12 cellular contexts compared by ENCODE assay signal in genomic region chr3:184359610-184360009, GRCh38. TPM values are rescaled to one million over a fixed set of nuclear protein-coding genes. Genes with fewer than 3 reads are reported as not detected.
DNase-seq lines count a peak whose midpoint lies in the region; ATAC-seq and TF ChIP-seq lines count a peak whose summit lies in the region.
"Had no signal": no experiment of that assay in that cellular context is flagged by ENCODE, and none has a peak within 500 bp of the region (broad histone marks: within the 10 kb centered on the region; RNA-seq: fewer than 3 reads in every experiment).

No MANE protein-coding gene starts in this region.

- BruUV-seq in Calu3 (replicated peaks; lab: Mats Ljungman, UMichigan): no TSS peak

- H3K9ac ChIP-seq in neural progenitor cell: no peak overlapping the region

- no peaks in the 10 kb centered on the region for H3K27me3 ChIP-seq in neural progenitor cell
- H3K27me3 ChIP-seq: BLaER1 treated with 17β-estradiol and CSF1 and Interleukin-3, amounts not matched to agents 10 nM and 100 nM had no signal

- TF ChIP-seq CTCF in Calu3 (IDR thresholded peaks at IDR 0.05; ENCODE audit: unreplicated experiment) (no peak), VCaP (conservative IDR thresholded peaks at IDR 0.05) (no peak), neural progenitor cell (IDR thresholded peaks at IDR 0.05) (no peak)

- no peaks in the 10 kb centered on the region for H3K9me3 ChIP-seq in neural progenitor cell (ENCODE audit: low read depth)
- H3K9me3 ChIP-seq: BLaER1 treated with 17β-estradiol and CSF1 and Interleukin-3, amounts not matched to agents 10 nM and 100 nM had no signal

- ATAC-seq in HG03432 (IDR thresholded peaks at IDR 0.05; ENCODE audit: unreplicated experiment): no peak
- ATAC-seq in HG02938 (IDR thresholded peaks at IDR 0.05; ENCODE audit: unreplicated experiment): no peak

- H3K36me3 ChIP-seq in neural progenitor cell: no peaks in the 10 kb centered on the region

- H3K4me3 ChIP-seq in neural progenitor cell: peak overlapping the region; percentile 86

- H3K27ac Mint-ChIP-seq in Calu3 (ENCODE audit: unreplicated experiment) (peak overlapping the region; percentile 2), neural progenitor cell (no peak overlapping the region)

- DNase-seq in Calu3: no peak
- peak; percentile 90 for DNase-seq in globus pallidus (ENCODE audit: low spot score)
- DNase-seq in neural progenitor cell (ENCODE audit: low spot score): peak; percentile 59
- no peak for DNase-seq in NCI-H128 (lab: John Stamatoyannopoulos, UW; ENCODE audit: unreplicated experiment)
- no peak for DNase-seq in H4 (ENCODE audit: low spot score)
- DNase-seq: dermis blood vessel endothelial cell, NCI-H1694 treated with DMSO at 0.1 percent for 48 hours, Right ventricle myocardium superior had no signal

- peaks cover 49% of the 10 kb centered on the region for H3K79me2 ChIP-seq in neural progenitor cell (ENCODE audit: low read depth)

- H3K4me3 Mint-ChIP-seq in Calu3 (ENCODE audit: low read depth, unreplicated experiment): peak overlapping the region; percentile 88
- peak overlapping the region; percentile 94 for H3K4me3 Mint-ChIP-seq in neural progenitor cell

- no peaks in the 10 kb centered on the region for H3K9me3 Mint-ChIP-seq in Calu3 (ENCODE audit: low read depth, unreplicated experiment)
- H3K9me3 Mint-ChIP-seq in neural progenitor cell: no peaks in the 10 kb centered on the region

- H3K27ac ChIP-seq in VCaP (peak overlapping the region; percentile 8; the same call in 1 of the 2 replicates), neural progenitor cell (no peak overlapping the region)
- H3K27ac ChIP-seq: BLaER1 treated with 17β-estradiol and CSF1 and Interleukin-3, amounts not matched to agents 10 nM and 100 nM had no signal

- H3K36me3 Mint-ChIP-seq in Calu3 (ENCODE audit: insufficient read depth, unreplicated experiment) (peaks cover 51% of the 10 kb centered on the region), neural progenitor cell (peaks cover 10% of the 10 kb centered on the region)

- CTCF ChIA-PET in Calu3 (lab: Charles Lee): interaction anchor here (0.6 to 1.1 kb wide), 3 partner anchors 9 to 199 kb away, joined by 3 to 6 read pairs (median 4); no protein-coding TSS in a partner anchor

- H3K27me3 Mint-ChIP-seq in Calu3 (ENCODE audit: unreplicated experiment) (no peaks in the 10 kb centered on the region), neural progenitor cell (ENCODE audit: insufficient read depth, low read depth) (peaks cover 14% of the 10 kb centered on the region)

- H3K4me2 ChIP-seq in neural progenitor cell: peak overlapping the region; percentile 84

- intact Hi-C loops in Calu3 (cut with micrococcal nuclease; ENCODE audit: unreplicated experiment): no loop called here

- H2AFZ ChIP-seq in neural progenitor cell (replicated peaks): no peak overlapping the region

- H3K4me1 Mint-ChIP-seq in Calu3 (ENCODE audit: low read depth, unreplicated experiment) (peaks cover 26% of the 10 kb centered on the region), neural progenitor cell (peaks cover 26% of the 10 kb centered on the region)

- H4K20me1 ChIP-seq in neural progenitor cell (ENCODE audit: low read depth): peaks cover 4% of the 10 kb centered on the region

- H3F3A ChIP-seq in neural progenitor cell (ENCODE audit: low read depth): peaks cover 37% of the 10 kb centered on the region

- peaks cover 23% of the 10 kb centered on the region for H3K4me1 ChIP-seq in neural progenitor cell

RNA-seq across cellular contexts. Expression of gene CLCN2, which starts 1.8 kb away (rescaled TPM):
- total RNA-seq in Calu3 (2022) (22.9 and 25.3 TPM in 2 replicates), neural progenitor cell (ENCODE audit: low replicate concordance) (16.5 and 38.2 TPM in 2 replicates)
- 3.3 and 4.7 TPM in 2 replicates for total RNA-seq in H4 (2014; rRNA removed; shearing (Covaris generic))

RNA-seq across cellular contexts. Expression of gene POLR2H, which starts 1.9 kb away (rescaled TPM):
- total RNA-seq in Calu3 (2022): 128 and 131 TPM in 2 replicates
- 128 and 173 TPM in 2 replicates for total RNA-seq in neural progenitor cell (ENCODE audit: low replicate concordance)
- total RNA-seq in H4 (2014; rRNA removed; shearing (Covaris generic)): 250 and 279 TPM in 2 replicates

RNA-seq across cellular contexts. Expression of gene THPO, which starts 18.4 kb away (rescaled TPM):
- total RNA-seq in Calu3 (2022) (not detected in 2 replicates), neural progenitor cell (ENCODE audit: low replicate concordance) (0.31 and 2.3 TPM in 2 replicates)
- 0.43 and 0.74 TPM in 2 replicates for total RNA-seq in H4 (2014; rRNA removed; shearing (Covaris generic))
- total RNA-seq: dermis blood vessel endothelial cell had no signal

RNA-seq across cellular contexts. Expression of gene CHRD, which starts 20.2 kb away (rescaled TPM):
- not detected in 2 replicates for total RNA-seq in Calu3 (2022)
- total RNA-seq in neural progenitor cell (ENCODE audit: low replicate concordance): 2.3 and 6.8 TPM in 2 replicates
- total RNA-seq in H4 (2014; rRNA removed; shearing (Covaris generic)): 1.3 and 3.6 TPM in 2 replicates

RNA-seq across cellular contexts. Expression of gene FAM131A, which starts 22.2 kb away (rescaled TPM):
- total RNA-seq in Calu3 (2022) (24.4 and 29.2 TPM in 2 replicates), neural progenitor cell (ENCODE audit: low replicate concordance) (17.2 and 37.7 TPM in 2 replicates)
- 18.4 and 22.2 TPM in 2 replicates for total RNA-seq in H4 (2014; rRNA removed; shearing (Covaris generic))

Comparison
In these comparisons a context has a peak if more than half of its experiments do, and no peak if none do; other contexts are left out.
1. DNase-seq: peak in globus pallidus (single experiment) and neural progenitor cell (single experiment); none in Calu3 (single experiment), NCI-H128 (single experiment) and H4 (single experiment).